In the genomic region with DNA sequence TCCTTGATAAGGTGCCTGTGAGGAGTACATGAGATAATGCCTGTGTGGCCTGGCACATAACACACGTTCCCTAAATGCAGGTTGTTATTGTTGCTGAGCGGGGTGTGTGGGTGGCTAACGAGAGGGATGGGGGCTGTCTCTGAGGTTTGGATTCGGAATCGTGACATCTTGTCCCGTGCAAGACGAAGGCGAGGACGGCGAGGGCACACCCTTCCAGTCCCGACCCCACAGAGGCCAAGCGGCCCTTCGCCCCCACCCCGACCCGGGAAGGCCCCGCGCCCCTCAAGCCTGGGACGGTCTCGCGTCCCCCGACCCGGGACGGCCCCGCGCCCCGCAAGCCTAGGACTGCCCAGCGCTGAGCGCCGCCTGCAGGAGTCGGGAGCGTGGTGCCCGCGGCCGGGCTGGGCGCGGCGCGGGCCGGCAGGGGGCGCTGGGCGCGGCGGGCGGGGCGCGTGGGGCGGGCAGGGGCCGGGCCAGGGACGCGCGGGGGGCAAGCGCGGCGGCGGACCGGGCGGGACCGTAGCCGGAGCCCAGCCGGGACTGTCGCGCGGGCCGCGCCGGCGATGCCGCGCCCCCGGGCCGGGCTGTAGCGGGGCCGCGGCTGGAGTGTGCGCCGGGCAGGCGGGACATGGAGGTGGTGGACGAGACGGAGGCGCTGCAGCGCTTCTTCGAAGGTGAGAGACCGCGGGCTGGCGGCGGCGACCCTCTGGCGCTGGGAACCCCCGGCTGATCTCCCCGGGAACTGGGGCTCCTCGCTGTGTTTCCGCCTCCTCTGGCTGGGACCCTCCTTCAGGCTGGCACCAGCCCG, we compare ENCODE assay signal across 8 cellular contexts. TPM values are rescaled to one million over a fixed set of nuclear protein-coding genes. Genes with fewer than 3 reads are reported as not detected.
DNase-seq lines count a peak whose midpoint lies in the region; ATAC-seq and TF ChIP-seq lines count a peak whose summit lies in the region.

A gene (plus strand): TSS at position 520 of the 808 bp plus-strand sequence. CDS start 109 bp downstream, at position 629.

- no peaks in the 10 kb centered on the region for H3K9me3 ChIP-seq in BLaER1 treated with 17β-estradiol and CSF1 and Interleukin-3, amounts not matched to agents 10 nM and 100 nM (replicated peaks in 1 of 11)
- H3K9me3 ChIP-seq in skeletal muscle satellite cell (replicated peaks; ENCODE audit: low read length), result no peaks in the 10 kb centered on the region

- H3K9ac ChIP-seq in BLaER1 treated with 17β-estradiol and CSF1 and Interleukin-3, amounts not matched to agents 10 nM and 100 nM, result peak within 1 kb of the TSS in 10 of 11 experiments; percentile 18 to 73 (median 54); a peak in 15 of 22 replicates
- peak within 1 kb of the TSS; percentile 21 for H3K9ac ChIP-seq in skeletal muscle satellite cell (ENCODE audit: low read depth, low read length)

- H3K36me3 ChIP-seq in BLaER1 treated with 17β-estradiol and CSF1 and Interleukin-3, amounts not matched to agents 10 nM and 100 nM, result no peaks in the 10 kb centered on the region
- H3K36me3 ChIP-seq in skeletal muscle satellite cell (ENCODE audit: insufficient read depth, low read length), result no peaks in the 10 kb centered on the region

- ATAC-seq in HG02973 (IDR thresholded peaks at IDR 0.05; ENCODE audit: unreplicated experiment) (no peak), HG02642 (IDR thresholded peaks at IDR 0.05; ENCODE audit: poor library complexity, unreplicated experiment) (no peak)

- H4K20me1 ChIP-seq in BLaER1 treated with 17β-estradiol and CSF1 and Interleukin-3, amounts not matched to agents 10 nM and 100 nM, result peaks cover 0 to 3% (median 0%) of the 10 kb centered on the region in 11 experiments; a peak in 2 of 22 replicates

- H3K4me2 ChIP-seq in BLaER1 treated with 17β-estradiol and CSF1 and Interleukin-3, amounts not matched to agents 10 nM and 100 nM, result peak within 1 kb of the TSS; percentile 83 to 91 (median 85)
- H3K4me2 ChIP-seq in skeletal muscle satellite cell (ENCODE audit: low read length), result peak within 1 kb of the TSS; percentile 78

- DNase-seq in HEK293T (ENCODE audit: extremely low spot score), result peak; percentile 87
- DNase-seq in T-helper 1 cell, result peak; percentile 28 to 61 (median 39)
- DNase-seq in anterior cingulate cortex (lab: John Stamatoyannopoulos, UW), result peak in 39 of 58 donors; percentile 7 to 75 (median 42)
- peak; percentile 62 to 66 for DNase-seq in hippocampal formation (lab: John Stamatoyannopoulos, UW)

- POLR2A ChIA-PET in HEK293T (lab: Yijun Ruan, JAX), result no interaction called here

- peaks cover 20 to 58% (median 37%) of the 10 kb centered on the region in 10 experiments for H3K4me1 ChIP-seq in BLaER1 treated with 17β-estradiol and CSF1 and Interleukin-3, amounts not matched to agents 10 nM and 100 nM
- H3K4me1 ChIP-seq in skeletal muscle satellite cell (ENCODE audit: control insufficient read depth, insufficient read depth, low read length), result peaks cover 13% of the 10 kb centered on the region

- peaks cover 36 to 53% (median 48%) of the 10 kb centered on the region in 11 experiments for H3K27me3 ChIP-seq in BLaER1 treated with 17β-estradiol and CSF1 and Interleukin-3, amounts not matched to agents 10 nM and 100 nM
- H3K27me3 ChIP-seq in skeletal muscle satellite cell (ENCODE audit: control insufficient read depth, insufficient read depth, low read length), result peaks cover 10% of the 10 kb centered on the region

- CTCF ChIA-PET in HEK293T (lab: Yijun Ruan, JAX), result interaction anchor here (1.2 to 1.5 kb wide), 3 partner anchors 28 to 40 kb away, joined by 3 to 6 read pairs (median 4); a partner anchor contains a TSS

- H3K27ac ChIP-seq in BLaER1 treated with 17β-estradiol and CSF1 and Interleukin-3, amounts not matched to agents 10 nM and 100 nM, result no peak within 1 kb of the TSS; a peak in 1 of 22 replicates

- H3K4me3 ChIP-seq in BLaER1 treated with 17β-estradiol and CSF1 and Interleukin-3, amounts not matched to agents 10 nM and 100 nM, result peak within 1 kb of the TSS; percentile 46 to 68 (median 53); a peak in 19 of 20 replicates
- H3K4me3 ChIP-seq in skeletal muscle satellite cell (ENCODE audit: low read length), result peak within 1 kb of the TSS; percentile 63

TF ChIP-seq in HEK293T, 16 proteins besides CTCF, POLR2A, EP300 and RAD21:
- TF ChIP-seq FOXA1 (IDR thresholded peaks at IDR 0.05) (no peak), SUZ12 (IDR thresholded peaks at IDR 0.05) (no peak), NFRKB (IDR thresholded peaks at IDR 0.05) (no peak), TARDBP (IDR thresholded peaks at IDR 0.05) (no peak), CTBP1 (IDR thresholded peaks at IDR 0.05; ENCODE audit: borderline replicate concordance) (no peak), SP1 (IDR thresholded peaks at IDR 0.05) (no peak), FOXM1 (IDR thresholded peaks at IDR 0.05; ENCODE audit: borderline replicate concordance) (no peak), ELF4 (IDR thresholded peaks at IDR 0.05) (no peak), HDGF (IDR thresholded peaks at IDR 0.05; ENCODE audit: borderline replicate concordance) (no peak), FOXK2 (IDR thresholded peaks at IDR 0.05) (no peak), LEF1 (IDR thresholded peaks at IDR 0.05; ENCODE audit: borderline replicate concordance) (no peak), ZNF384 (IDR thresholded peaks at IDR 0.05) (no peak), L3MBTL2 (conservative IDR thresholded peaks at IDR 0.05) (no peak), BHLHE40 (IDR thresholded peaks at IDR 0.05; ENCODE audit: borderline replicate concordance) (no peak), ARNT (IDR thresholded peaks at IDR 0.05) (no peak)
- TF ChIP-seq, protein P1, sequence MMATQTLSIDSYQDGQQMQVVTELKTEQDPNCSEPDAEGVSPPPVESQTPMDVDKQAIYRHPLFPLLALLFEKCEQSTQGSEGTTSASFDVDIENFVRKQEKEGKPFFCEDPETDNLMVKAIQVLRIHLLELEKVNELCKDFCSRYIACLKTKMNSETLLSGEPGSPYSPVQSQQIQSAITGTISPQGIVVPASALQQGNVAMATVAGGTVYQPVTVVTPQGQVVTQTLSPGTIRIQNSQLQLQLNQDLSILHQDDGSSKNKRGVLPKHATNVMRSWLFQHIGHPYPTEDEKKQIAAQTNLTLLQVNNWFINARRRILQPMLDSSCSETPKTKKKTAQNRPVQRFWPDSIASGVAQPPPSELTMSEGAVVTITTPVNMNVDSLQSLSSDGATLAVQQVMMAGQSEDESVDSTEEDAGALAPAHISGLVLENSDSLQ (IDR thresholded peaks at IDR 0.05), result no peak

RNA-seq across cellular contexts. Expression of the gene that starts here (rescaled TPM):
- under 0.01 and 0.66 TPM in 2 replicates for total RNA-seq in skeletal muscle satellite cell (2012; rRNA removed)
